ENCODE assay signal across 9 cellular contexts in the genomic region with DNA sequence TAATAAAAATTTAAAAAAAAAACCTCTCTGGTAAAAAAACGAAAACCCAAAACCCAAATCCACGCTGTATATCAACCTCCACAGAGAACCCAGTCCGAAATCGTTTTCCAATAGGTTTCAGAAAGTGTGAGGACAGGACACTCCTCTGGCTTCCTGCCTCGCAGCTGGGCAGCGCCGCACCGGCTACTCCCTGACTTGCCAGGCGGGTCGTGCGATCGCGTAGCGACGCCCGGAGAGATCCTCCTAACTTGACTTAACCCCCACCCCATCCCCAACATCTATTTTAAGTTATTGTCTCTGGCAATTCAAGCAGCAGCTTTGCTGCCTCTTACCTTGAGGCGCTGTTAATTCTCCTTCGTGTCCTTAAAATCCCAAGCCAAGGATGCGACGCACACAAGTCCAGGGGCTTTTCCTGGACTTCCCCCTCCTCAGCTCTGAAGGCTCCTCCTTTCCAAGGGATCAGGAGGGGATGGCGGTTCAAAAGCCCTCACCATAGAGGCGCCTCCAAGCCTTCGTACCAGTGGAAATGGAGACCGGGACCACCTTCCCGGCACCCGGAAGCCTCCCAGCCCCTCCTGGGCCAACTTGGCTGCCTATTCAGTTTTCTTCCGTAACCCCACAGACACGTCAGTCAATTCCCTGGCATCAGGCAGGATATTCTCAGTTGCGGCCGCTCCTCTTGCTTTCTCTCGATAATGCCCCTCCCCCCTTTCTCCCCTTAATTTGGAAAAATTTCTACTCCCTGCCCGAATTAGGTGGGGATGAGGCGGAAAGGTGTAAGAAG. TPM values are rescaled to one million over a fixed set of nuclear protein-coding genes. Genes with fewer than 3 reads are reported as not detected.
DNase-seq lines count a peak whose midpoint lies in the region; ATAC-seq and TF ChIP-seq lines count a peak whose summit lies in the region.
"Had no signal": no experiment of that assay in that cellular context is flagged by ENCODE, and none has a peak within 500 bp of the region (broad histone marks: within the 10 kb centered on the region; RNA-seq: fewer than 3 reads in every experiment).

No MANE protein-coding gene starts in this region.

- H3K27me3 ChIP-seq in heart left ventricle (peaks cover 30 to 70% (median 44%) of the 10 kb centered on the region in 9 donors), Panc1 (ENCODE audit: control insufficient read depth, insufficient read depth, low read length) (peaks cover 34% of the 10 kb centered on the region)

- CTCF ChIA-PET in Panc1 (lab: Charles Lee): interaction anchor here (0.6 kb wide), 1 partner anchor 8 kb away, joined by 4 read pairs; no protein-coding TSS in a partner anchor

- TF ChIP-seq CTCF in heart left ventricle (IDR thresholded peaks at IDR 0.05) (no peak), Panc1 (IDR thresholded peaks at IDR 0.05) (no peak), retinal pigment epithelial cell (conservative IDR thresholded peaks at IDR 0.05; ENCODE audit: low read depth, low read length) (peak; percentile 10)

- peaks cover 0 to 26% (median 9%) of the 10 kb centered on the region in 12 donors for H3K4me1 ChIP-seq in heart left ventricle
- H3K4me1 ChIP-seq in Panc1 (ENCODE audit: control insufficient read depth, insufficient read depth, low read length): peaks cover 14% of the 10 kb centered on the region

- in situ Hi-C loops in Panc1 (cut with HindIII; ENCODE audit: low pct_unique_long_range_greater_than_20kb, low sequenced_read_pairs): no loop called here

- no TSS peak for BruUV-seq in Panc1 (replicated peaks; lab: Mats Ljungman, UMichigan)

- DNase-seq in heart left ventricle: no peak
- no peak for DNase-seq in left ventricle myocardium superior
- DNase-seq in Panc1 (ENCODE audit: low read depth, low spot score): no peak
- peak; percentile 2 for DNase-seq in germinal center (ENCODE audit: low spot score)
- no peak for DNase-seq in retinal pigment epithelial cell (ENCODE audit: low read depth)
- no peak for DNase-seq in SW 1271 (lab: John Stamatoyannopoulos, UW)
- DNase-seq in superior temporal gyrus (ENCODE audit: extremely low spot score): no peak
- DNase-seq in activated naive CD4-positive, alpha-beta T cell (lab: John Stamatoyannopoulos, UW): no peak
- DNase-seq: activated B cell treated with CpG ODN at 0.5 μM for 24 hours had no signal

- intact Hi-C loops in heart left ventricle (cut with DNase I) (loop anchor here in 1 of 10 donors (5.0 kb wide), 1 partner anchor 50 kb away; no protein-coding TSS in a partner anchor), left ventricle myocardium superior (cut with micrococcal nuclease) (no loop called here), Panc1 (cut with micrococcal nuclease; ENCODE audit: unreplicated experiment) (no loop called here)

- no peak for TF ChIP-seq POLR2A in heart left ventricle (IDR thresholded peaks at IDR 0.05)

- WGBS in heart left ventricle, 4 donors: 1% methylated on average over 33 of the region's 33 CpGs

- H3K9me3 ChIP-seq in heart left ventricle: no peaks in the 10 kb centered on the region
- H3K9me3 ChIP-seq in Panc1 (ENCODE audit: control insufficient read depth, insufficient read depth, low read depth, low read length): no peaks in the 10 kb centered on the region

- H3K36me3 ChIP-seq in heart left ventricle: no peaks in the 10 kb centered on the region
- H3K36me3 ChIP-seq in Panc1 (ENCODE audit: control insufficient read depth, insufficient read depth, low read length): no peaks in the 10 kb centered on the region

- POLR2A ChIA-PET in Panc1 (lab: Charles Lee): no interaction called here

- no peak for ATAC-seq in heart left ventricle
- no peak for ATAC-seq in left ventricle myocardium superior
- no peak for ATAC-seq in Panc1

- peak overlapping the region in 11 of 12 donors; percentile 6 to 43 (median 23) for H3K4me3 ChIP-seq in heart left ventricle
- H3K4me3 ChIP-seq in Panc1 (ENCODE audit: low read depth in 2 of 2, low read length in 2 of 2): peak overlapping the region; percentile 10 to 45; a peak in 3 of 4 replicates
- H3K4me3 ChIP-seq in retinal pigment epithelial cell (ENCODE audit: low read length): peak overlapping the region; percentile 77

- H3K27ac ChIP-seq in heart left ventricle (no peak overlapping the region), Panc1 (ENCODE audit: low read length) (no peak overlapping the region)

RNA-seq across cellular contexts. Expression of gene LINGO2, which starts 0.6 kb away (rescaled TPM):
- total RNA-seq in heart left ventricle (not detected), left ventricle myocardium superior (not detected), Panc1 (2021; ENCODE audit: unreplicated experiment) (not detected)
- polyA plus RNA-seq in heart left ventricle: under 1 TPM in 1 of 2 donors, not detected in 1; 0.04 TPM
- not detected for polyA plus RNA-seq in Panc1 (2012; ENCODE audit: insufficient read length)
- total RNA-seq: activated B cell treated with CpG ODN at 0.5 μM for 24 hours had no signal

Comparison
In these comparisons a context has a peak if more than half of its experiments do, and no peak if none do; other contexts are left out.
1. H3K4me3 ChIP-seq: peak in every context shown above with its lines; median percentile 77 in retinal pigment epithelial cell; 28 in Panc1; 23 in heart left ventricle.